ENCODE assay signal across 14 cellular contexts in the genomic region with DNA sequence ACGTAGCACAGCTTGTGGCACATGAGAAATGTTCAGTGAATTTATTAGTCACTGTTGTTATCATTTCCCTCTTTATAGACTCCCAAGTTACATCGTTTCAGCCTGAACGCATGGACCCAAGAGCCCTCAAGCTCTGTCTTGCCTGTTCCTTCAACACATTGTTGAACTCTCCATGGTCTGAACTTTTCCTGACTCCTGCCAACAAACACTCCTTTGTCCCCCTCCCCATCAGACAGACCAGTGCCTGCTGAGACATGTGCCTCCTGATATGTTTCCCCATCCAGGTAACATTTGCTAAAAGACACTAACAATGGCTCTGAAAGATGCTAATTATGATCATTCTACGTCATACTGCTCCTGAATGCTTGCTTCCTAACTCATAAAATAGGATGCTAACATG.
DNase-seq lines count a peak whose midpoint lies in the region; ATAC-seq and TF ChIP-seq lines count a peak whose summit lies in the region.
"Had no signal": no experiment of that assay in that cellular context is flagged by ENCODE, and none has a peak within 500 bp of the region (broad histone marks: within the 10 kb centered on the region; RNA-seq: fewer than 3 reads in every experiment).

No MANE protein-coding gene starts in this region.

- no peaks in the 10 kb centered on the region for H3K36me3 Mint-ChIP-seq in mesothelial cell of epicardium
- H3K36me3 Mint-ChIP-seq: CD4-positive, CD25-positive, alpha-beta regulatory T cell; IgD-negative memory B cell had no signal

- ATAC-seq in GM19452 (IDR thresholded peaks at IDR 0.05; ENCODE audit: unreplicated experiment) (no peak), GM19324 (IDR thresholded peaks at IDR 0.05; ENCODE audit: low FRiP score, unreplicated experiment) (no peak)
- ATAC-seq: GM23338 had no signal

- peaks cover 0 to 58% (median 24%) of the 10 kb centered on the region in 4 donors for H3K4me1 ChIP-seq in tibial artery
- H3K4me1 ChIP-seq: Caco-2 had no signal

- H3K27me3 ChIP-seq in tibial artery, result no peaks in the 10 kb centered on the region
- H3K27me3 ChIP-seq: BE2C had no signal

- no peaks in the 10 kb centered on the region for H3K36me3 ChIP-seq in tibial artery
- H3K36me3 ChIP-seq: BE2C had no signal

- H3K4me3 ChIP-seq in epithelial cell of esophagus (ENCODE audit: low read length) (no peak overlapping the region), tibial artery (no peak overlapping the region)
- H3K4me3 ChIP-seq: GM23338 had no signal

- H3K9me3 ChIP-seq in tibial artery, result no peaks in the 10 kb centered on the region
- H3K9me3 ChIP-seq: BE2C, Caco-2 had no signal

- DNase-seq in NCI-H69 (lab: John Stamatoyannopoulos, UW), result peak; percentile 8
- peak; percentile 62 for DNase-seq in epithelial cell of esophagus (ENCODE audit: low read depth)
- no peak for DNase-seq in mesothelial cell of epicardium (ENCODE audit: low spot score in 2 of 2, unreplicated experiment in 2 of 2)
- DNase-seq in tibial artery, result no peak
- no peak for DNase-seq in kidney tubule cell (ENCODE audit: low spot score)
- DNase-seq: ACHN; BE2C; C1 segment of cervical spinal cord; Caco-2; CD4-positive, CD25-positive, alpha-beta regulatory T cell had no signal

- peak overlapping the region; percentile 0 to 48 for H3K27ac ChIP-seq in tibial artery

- H3K27me3 Mint-ChIP-seq in mesothelial cell of epicardium (ENCODE audit: low read depth), result no peaks in the 10 kb centered on the region
- H3K27me3 Mint-ChIP-seq: CD4-positive, CD25-positive, alpha-beta regulatory T cell had no signal

- peak overlapping the region; percentile 8 for H3K27ac Mint-ChIP-seq in mesothelial cell of epicardium
- H3K27ac Mint-ChIP-seq: CD4-positive, CD25-positive, alpha-beta regulatory T cell; GM23338; IgD-negative memory B cell had no signal

- no peak for TF ChIP-seq CTCF in epithelial cell of esophagus (IDR thresholded peaks at IDR 0.05; ENCODE audit: insufficient read depth, low read depth, low read length, missing control alignments)
- TF ChIP-seq CTCF in mesothelial cell of epicardium (IDR thresholded peaks at IDR 0.05; ENCODE audit: unreplicated experiment), result no peak
- no peak for TF ChIP-seq CTCF in tibial artery (IDR thresholded peaks at IDR 0.05)

- no peak overlapping the region for H3K4me3 Mint-ChIP-seq in mesothelial cell of epicardium
- H3K4me3 Mint-ChIP-seq: CD4-positive, CD25-positive, alpha-beta regulatory T cell; GM23338; IgD-negative memory B cell had no signal

- intact Hi-C loops in tibial artery (cut with DNase I; ENCODE audit: low total_unique reads), result loop anchor here (5.0 kb wide), 1 partner anchor 69 kb away; no protein-coding TSS in a partner anchor

- peaks cover 70% of the 10 kb centered on the region for H3K4me1 Mint-ChIP-seq in mesothelial cell of epicardium
- H3K4me1 Mint-ChIP-seq: CD4-positive, CD25-positive, alpha-beta regulatory T cell had no signal

- H3K9me3 Mint-ChIP-seq in mesothelial cell of epicardium, result no peaks in the 10 kb centered on the region
- H3K9me3 Mint-ChIP-seq: CD4-positive, CD25-positive, alpha-beta regulatory T cell; IgD-negative memory B cell had no signal

Comparison
In these comparisons a context has a peak if more than half of its experiments do, and no peak if none do; other contexts are left out.
1. DNase-seq: peak in NCI-H69 (single experiment) and epithelial cell of esophagus (single experiment); none in mesothelial cell of epicardium (0 of 2), tibial artery (0 of 2) and kidney tubule cell (single experiment).